Comparison of ENCODE assay signal across 7 cellular contexts in genomic region chr7:15720849-15721471, GRCh38. TPM values are rescaled to one million over a fixed set of nuclear protein-coding genes. Genes with fewer than 3 reads are reported as not detected.
DNase-seq lines count a peak whose midpoint lies in the region; ATAC-seq and TF ChIP-seq lines count a peak whose summit lies in the region.

No MANE protein-coding gene starts in this region.

- intact Hi-C loops in sciatic nerve (cut with DNase I), result no loop called here

- TF ChIP-seq EP300 in Ishikawa (IDR thresholded peaks at IDR 0.05; ENCODE audit: borderline replicate concordance), result no peak

- H3K36me3 ChIP-seq in RWPE2 (ENCODE audit: low read depth), result no peaks in the 10 kb centered on the region

- H3K4me1 ChIP-seq in RWPE2 (ENCODE audit: insufficient read depth, poor library complexity, severe bottlenecking), result no peaks in the 10 kb centered on the region

- ATAC-seq in RWPE2 (ENCODE audit: low read depth) (no peak), sciatic nerve (peak; percentile 41), HG02759 (IDR thresholded peaks at IDR 0.05; ENCODE audit: unreplicated experiment) (no peak)

- TF ChIP-seq RAD21 in Ishikawa (IDR thresholded peaks at IDR 0.05; ENCODE audit: low read depth), result peak; percentile 78

- peaks cover 15% of the 10 kb centered on the region for H3K27me3 ChIP-seq in RWPE2 (ENCODE audit: insufficient read depth, poor library complexity, severe bottlenecking)

- H3K4me3 ChIP-seq in RWPE2 (ENCODE audit: severe bottlenecking), result no peak overlapping the region

- TF ChIP-seq CTCF in RWPE2 (IDR thresholded peaks at IDR 0.05; ENCODE audit: poor library complexity, severe bottlenecking), result peak; percentile 85

- DNase-seq in EH (ENCODE audit: low read depth), result peak; percentile 51
- no peak for DNase-seq in RWPE2 (ENCODE audit: low spot score)
- peak; percentile 71 for DNase-seq in fibroblast of peridontal ligament (ENCODE audit: extremely low read depth)
- no peak for DNase-seq in sciatic nerve (ENCODE audit: low spot score)
- DNase-seq in activated naive CD4-positive, alpha-beta T cell treated with Interleukin-2 at 50 U/mL for 16 hours, result no peak

- no peak overlapping the region for H3K27ac ChIP-seq in RWPE2 (ENCODE audit: poor library complexity, severe bottlenecking)

- H3K9me3 ChIP-seq in RWPE2 (ENCODE audit: severe bottlenecking), result no peaks in the 10 kb centered on the region

TF ChIP-seq in Ishikawa, 13 proteins besides CTCF, POLR2A, EP300 and RAD21:
- TF ChIP-seq NFIC (IDR thresholded peaks at IDR 0.05) (no peak), TCF12 (IDR thresholded peaks at IDR 0.05; ENCODE audit: low read depth) (no peak), MAX (IDR thresholded peaks at IDR 0.05) (no peak), EGR1 (IDR thresholded peaks at IDR 0.05) (no peak), YY1 (IDR thresholded peaks at IDR 0.05; ENCODE audit: low read depth) (no peak), TEAD4 (IDR thresholded peaks at IDR 0.05) (no peak), CREB1 (IDR thresholded peaks at IDR 0.05; ENCODE audit: low read depth) (no peak), FOXM1 (IDR thresholded peaks at IDR 0.05; ENCODE audit: borderline replicate concordance, low read depth) (no peak), ZBTB7A (IDR thresholded peaks at IDR 0.05; ENCODE audit: low read depth) (no peak), CEBPB (IDR thresholded peaks at IDR 0.05) (no peak), REST (IDR thresholded peaks at IDR 0.05; ENCODE audit: low read depth) (no peak), TAF1 (IDR thresholded peaks at IDR 0.05; ENCODE audit: low read depth) (no peak)
- TF ChIP-seq, protein P1, sequence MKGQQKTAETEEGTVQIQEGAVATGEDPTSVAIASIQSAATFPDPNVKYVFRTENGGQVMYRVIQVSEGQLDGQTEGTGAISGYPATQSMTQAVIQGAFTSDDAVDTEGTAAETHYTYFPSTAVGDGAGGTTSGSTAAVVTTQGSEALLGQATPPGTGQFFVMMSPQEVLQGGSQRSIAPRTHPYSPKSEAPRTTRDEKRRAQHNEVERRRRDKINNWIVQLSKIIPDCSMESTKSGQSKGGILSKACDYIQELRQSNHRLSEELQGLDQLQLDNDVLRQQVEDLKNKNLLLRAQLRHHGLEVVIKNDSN (IDR thresholded peaks at IDR 0.05), result no peak
TF ChIP-seq in Ishikawa: peak in this region for 0.

RNA-seq across cellular contexts. Expression of gene MEOX2, which starts 34.5 kb away (rescaled TPM):
- total RNA-seq in sciatic nerve, result 142 TPM

Comparison
In these comparisons a context has a peak if more than half of its experiments do, and no peak if none do; other contexts are left out.
1. DNase-seq: peak in EH (single experiment) and fibroblast of peridontal ligament (single experiment); none in RWPE2 (single experiment), sciatic nerve (single experiment) and activated naive CD4-positive, alpha-beta T cell treated with Interleukin-2 at 50 U/mL for 16 hours (single experiment).